Comparison of ENCODE assay signal across 35 cellular contexts in the genomic region with DNA sequence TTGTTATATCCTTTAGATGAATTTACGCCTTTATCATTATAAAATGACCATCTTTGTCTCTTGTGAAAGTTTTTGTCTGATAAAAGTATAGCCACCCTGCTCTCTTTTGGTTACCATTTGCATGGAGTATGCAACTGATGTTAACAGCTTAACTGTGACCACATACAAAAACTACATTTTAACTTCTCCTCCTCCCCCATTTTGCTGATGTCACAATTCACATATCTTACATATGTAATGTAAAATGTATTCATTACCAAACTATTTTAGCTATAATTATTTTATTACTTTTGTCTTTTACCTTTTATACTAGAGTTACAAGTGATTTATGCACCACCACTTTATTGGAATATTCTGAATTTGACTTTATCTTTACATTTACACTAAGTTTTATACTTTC.
"Had no signal": no experiment of that assay in that cellular context is flagged by ENCODE, and none has a peak within 500 bp of the region (broad histone marks: within the 10 kb centered on the region; RNA-seq: fewer than 3 reads in every experiment).

No MANE protein-coding gene starts in this region.

- H3K9me3 ChIP-seq: MG63 had no signal

- H3K4me3 ChIP-seq: MG63 had no signal

- DNase-seq: Karpas-422, Kasumi-1, MG63, MM.1S, MV-4-11, NCI-H1048, NCI-H1092, NCI-H1092 treated with DMSO at 0.1 percent for 48 hours, NCI-H1105, NCI-H1105 treated with DMSO at 0.1 percent for 48 hours, NCI-H1417, NCI-H1417 treated with DMSO at 0.1 percent for 48 hours, NCI-H1436, NCI-H1436 treated with DMSO at 0.1 percent for 48 hours, NCI-H146, NCI-H1694, NCI-H1694 treated with DMSO at 0.1 percent for 48 hours, NCI-H187, NCI-H187 treated with DMSO at 0.1 percent for 48 hours, NCI-H1930, NCI-H2029, NCI-H2029 treated with DMSO at 0.1 percent for 48 hours, NCI-H2081, NCI-H2081 treated with DMSO at 0.1 percent for 48 hours, NCI-H2107, NCI-H2171, NCI-H2171 treated with DMSO at 0.1 percent for 48 hours, NCI-H2227 treated with DMSO at 0.1 percent for 48 hours, NCI-H226, NCI-H345, NCI-H446, NCI-H446 treated with DMSO at 0.1 percent for 48 hours, NCI-H510A, NCI-H510A treated with DMSO at 0.1 percent for 48 hours, NCI-H524 had no signal

- H3K27me3 ChIP-seq: MG63 had no signal

- H3K36me3 ChIP-seq: MG63 had no signal
